ENCODE assay signal across 19 cellular contexts in the genomic region with DNA sequence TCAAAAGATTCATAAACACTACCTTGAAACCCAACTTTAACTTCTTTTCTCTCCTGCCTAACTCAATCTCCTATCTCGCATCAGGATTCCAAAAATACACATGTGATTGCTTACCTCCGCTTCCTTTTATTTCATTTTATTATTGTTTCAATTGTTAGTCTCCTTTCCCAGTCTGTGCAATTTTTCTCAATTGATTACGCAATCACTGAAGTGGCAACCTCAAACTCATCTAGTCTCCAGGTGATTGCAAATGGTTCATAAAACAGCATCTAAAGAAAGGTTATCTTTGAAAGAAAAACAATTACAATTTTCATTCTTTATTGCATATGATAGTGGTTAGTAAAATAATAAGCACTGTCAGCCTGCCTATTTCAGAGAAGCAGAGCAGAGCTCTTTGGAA. TPM values are rescaled to one million over a fixed set of nuclear protein-coding genes. Genes with fewer than 3 reads are reported as not detected.
DNase-seq lines count a peak whose midpoint lies in the region; ATAC-seq, FAIRE-seq and TF ChIP-seq lines count a peak whose summit lies in the region.
"Had no signal": no experiment of that assay in that cellular context is flagged by ENCODE, and none has a peak within 500 bp of the region (broad histone marks: within the 10 kb centered on the region; RNA-seq: fewer than 3 reads in every experiment).

No MANE protein-coding gene starts in this region.

- H2BK120ac ChIP-seq in H1 (replicated peaks; ENCODE audit: low read depth, low read length) = no peak overlapping the region

- H3K14ac ChIP-seq in H1 (ENCODE audit: insufficient read length) = no peak overlapping the region

- no peak overlapping the region for H2AK5ac ChIP-seq in H1 (ENCODE audit: low read depth, low read length)

- no peak overlapping the region for H4K5ac ChIP-seq in H1 (ENCODE audit: insufficient read length, low read depth, low read length)

- 9% methylated on average over 3 of the region's 3 CpGs for WGBS in A549 (ENCODE audit: missing lambda C conversion rate)
- 78% methylated on average over 3 of the region's 3 CpGs; no CpG with 5 or more reads in 1 of the 2 experiments for WGBS in H1 (ENCODE audit: extremely low coverage in 1 of 2, insufficient coverage in 1 of 2, insufficient read length in 1 of 2, insufficient replicate concordance in 2 of 2, low coverage in 1 of 2, low lambda C conversion rate in 2 of 2, missing lambda C conversion rate in 1 of 2), 2 experiments

- FAIRE-seq in A549 (lab: Jason Lieb, UNC) = no peak
- FAIRE-seq in H1 (lab: Jason Lieb, UNC) = no peak
- FAIRE-seq: GM12891, H54 had no signal

- DNase-seq in A549 (ENCODE audit: low read depth in 1 of 2, low spot score in 1 of 2) (no peak), adipocyte (ENCODE audit: low read depth) (peak; percentile 27), H1 (ENCODE audit: low read depth in 1 of 2, low spot score in 2 of 2) (no peak), posterior cingulate gyrus (no peak), NCI-H128 (lab: John Stamatoyannopoulos, UW; ENCODE audit: unreplicated experiment) (no peak), HCEC 1CT (no peak)
- DNase-seq: 8988T; C1 segment of cervical spinal cord; Calu3; CD4-positive, alpha-beta memory T cell; COR-L47; DMS53; DMS79 treated with DMSO at 0.1 percent for 48 hours; GF-D8; GM23248 had no signal

- H2BK20ac ChIP-seq in H1 (ENCODE audit: low read length) = no peak overlapping the region

- H4K8ac ChIP-seq in H1 (ENCODE audit: extremely low read depth, insufficient read depth, low read length) = no peak overlapping the region

- ATAC-seq in A549 = no peak

- H3K27ac ChIP-seq in A549 (no peak overlapping the region), H1 (ENCODE audit: low read depth, low read length) (no peak overlapping the region)
- H3K27ac ChIP-seq: GM23248 had no signal

- H3K4me1 ChIP-seq in A549 = no peaks in the 10 kb centered on the region
- no peaks in the 10 kb centered on the region for H3K4me1 ChIP-seq in adipocyte (ENCODE audit: control insufficient read depth, insufficient read depth, low read length)
- H3K4me1 ChIP-seq in H1 (replicated peaks in 1 of 4; ENCODE audit: control insufficient read depth in 3 of 4, insufficient read depth in 4 of 4, low read length in 3 of 4) = no peaks in the 10 kb centered on the region
- H3K4me1 ChIP-seq: HAP-1 had no signal

- H3K79me2 ChIP-seq in H1 (ENCODE audit: control insufficient read depth in 1 of 2, insufficient read depth in 2 of 2, low read length in 2 of 2) = no peaks in the 10 kb centered on the region

- no peak for TF ChIP-seq POLR2A in A549 (IDR thresholded peaks at IDR 0.05; ENCODE audit: low read length)
- TF ChIP-seq POLR2A in H1 (IDR thresholded peaks at IDR 0.05; ENCODE audit: control extremely low read depth in 1 of 2, low read depth in 2 of 2, low read length in 2 of 2) = no peak

- H3K4me3 ChIP-seq in A549 = no peak overlapping the region
- no peak overlapping the region for H3K4me3 ChIP-seq in adipocyte (ENCODE audit: low read length)
- H3K4me3 ChIP-seq in H1 (ENCODE audit: extremely low read depth in 1 of 4, insufficient read depth in 2 of 4, low read depth in 3 of 4, low read length in 4 of 4) = no peak overlapping the region
- H3K4me3 ChIP-seq: GM23248, HAP-1 had no signal

- no peak overlapping the region for H3K23ac ChIP-seq in H1 (ENCODE audit: insufficient read length)

- CTCF ChIA-PET in A549 (lab: Yijun Ruan, JAX) (no interaction called here), H1 (lab: Charles Lee; ENCODE audit: partially characterized antibody) (no interaction called here)

- H3K9ac ChIP-seq in adipocyte (ENCODE audit: low read length) = no peak overlapping the region
- no peak overlapping the region for H3K9ac ChIP-seq in H1 (replicated peaks in 1 of 4; ENCODE audit: extremely low read depth in 1 of 4, low read depth in 3 of 4, low read length in 3 of 4)
- H3K9ac ChIP-seq: GM23248 had no signal

- H3K56ac ChIP-seq in H1 (replicated peaks; ENCODE audit: insufficient read length, low read depth, low read length) = no peak overlapping the region

- no peaks in the 10 kb centered on the region for H4K20me1 ChIP-seq in H1 (replicated peaks in 1 of 2; ENCODE audit: control insufficient read depth in 1 of 2, insufficient read depth in 2 of 2, low read length in 2 of 2)

- no peak overlapping the region for H2AFZ ChIP-seq in H1 (ENCODE audit: low read length)
- H2AFZ ChIP-seq: GM23248 had no signal

- no peak overlapping the region for H2BK5ac ChIP-seq in H1 (ENCODE audit: low read depth, low read length)

- H2BK15ac ChIP-seq in H1 (ENCODE audit: low read length) = no peak overlapping the region

- H3K9me3 ChIP-seq in A549 (no peaks in the 10 kb centered on the region), adipocyte (ENCODE audit: control insufficient read depth, low read length) (no peaks in the 10 kb centered on the region), H1 (ENCODE audit: insufficient read depth in 2 of 2, low read depth in 1 of 2, low read length in 1 of 2) (no peaks in the 10 kb centered on the region)
- H3K9me3 ChIP-seq: HAP-1 had no signal

- H3K36me3 ChIP-seq in adipocyte (ENCODE audit: control insufficient read depth, insufficient read depth, low read length, severe bottlenecking) (no peaks in the 10 kb centered on the region), H1 (ENCODE audit: control insufficient read depth in 2 of 4, insufficient read depth in 4 of 4, low read length in 3 of 4) (no peaks in the 10 kb centered on the region)
- H3K36me3 ChIP-seq: HAP-1 had no signal

- intact Hi-C loops in posterior cingulate gyrus (cut with DNase I) = no loop called here

- H3K4me2 ChIP-seq in A549 = no peak overlapping the region
- H3K4me2 ChIP-seq in H1 (ENCODE audit: insufficient read depth in 1 of 2, low read depth in 2 of 2, low read length in 2 of 2) = no peak overlapping the region

- no peaks in the 10 kb centered on the region for H3K79me1 ChIP-seq in H1 (ENCODE audit: low read depth, low read length)

- no peak overlapping the region for H3K4ac ChIP-seq in H1 (replicated peaks; ENCODE audit: insufficient read length, low read depth, low read length)

- POLR2A ChIA-PET in A549 (lab: Yijun Ruan, JAX) (no interaction called here), H1 (lab: Charles Lee; ENCODE audit: partially characterized antibody) (interaction anchor here (0.7 kb wide), 1 partner anchor 1227 kb away, joined by 3 read pairs; no protein-coding TSS in a partner anchor)

- H2BK12ac ChIP-seq in H1 (ENCODE audit: low read depth, low read length) = no peak overlapping the region

- H4K91ac ChIP-seq in H1 (replicated peaks; ENCODE audit: insufficient read length, low read length) = no peak overlapping the region

- no peak for TF ChIP-seq RAD21 in A549 (conservative IDR thresholded peaks at IDR 0.05 in 1 of 2, IDR thresholded peaks at IDR 0.05 in 1 of 2)
- TF ChIP-seq RAD21 in Ishikawa (IDR thresholded peaks at IDR 0.05; ENCODE audit: low read depth) = no peak
- no peak for TF ChIP-seq RAD21 in H1 (IDR thresholded peaks at IDR 0.05 in 1 of 2, conservative IDR thresholded peaks at IDR 0.05 in 1 of 2; ENCODE audit: low read depth in 2 of 2, low read length in 2 of 2)

- H3K18ac ChIP-seq in H1 (ENCODE audit: extremely low read depth, low read length) = no peak overlapping the region

- H3K27me3 ChIP-seq in adipocyte (replicated peaks; ENCODE audit: control insufficient read depth, insufficient read depth, low read length) = no peaks in the 10 kb centered on the region
- no peaks in the 10 kb centered on the region for H3K27me3 ChIP-seq in H1 (replicated peaks in 1 of 4; ENCODE audit: control insufficient read depth in 3 of 4, extremely low read depth in 1 of 4, insufficient read depth in 3 of 4, low read length in 3 of 4)

- no peaks in the 10 kb centered on the region for H3K23me2 ChIP-seq in H1 (ENCODE audit: low read depth, low read length)

- no peak for TF ChIP-seq EP300 in A549 (IDR thresholded peaks at IDR 0.05)
- TF ChIP-seq EP300 in Ishikawa (IDR thresholded peaks at IDR 0.05; ENCODE audit: borderline replicate concordance) = no peak
- no peak for TF ChIP-seq EP300 in H1 (IDR thresholded peaks at IDR 0.05; ENCODE audit: borderline replicate concordance in 1 of 2, low read depth in 2 of 2, low read length in 2 of 2)

- TF ChIP-seq CTCF in A549 (IDR thresholded peaks at IDR 0.05) (no peak), H1 (IDR thresholded peaks at IDR 0.05; ENCODE audit: control extremely low read depth in 1 of 3, insufficient read depth in 1 of 3, low read depth in 1 of 3, low read length in 3 of 3) (no peak)

TF ChIP-seq in Ishikawa, 13 proteins besides CTCF, POLR2A, EP300 and RAD21:
- TF ChIP-seq MAX (IDR thresholded peaks at IDR 0.05) (no peak), YY1 (IDR thresholded peaks at IDR 0.05; ENCODE audit: low read depth) (no peak), CEBPB (IDR thresholded peaks at IDR 0.05) (peak; percentile 75)
TF ChIP-seq in Ishikawa: peak in this region for 1.

TF ChIP-seq in H1, 55 proteins besides CTCF, POLR2A, EP300 and RAD21:
- TF ChIP-seq KDM5A (IDR thresholded peaks at IDR 0.05; ENCODE audit: low read length) (no peak), SP1 (IDR thresholded peaks at IDR 0.05; ENCODE audit: low read depth, low read length) (no peak), POLR2AphosphoS5 (IDR thresholded peaks at IDR 0.05; ENCODE audit: low read depth, low read length) (no peak), CBX8 (IDR thresholded peaks at IDR 0.05; ENCODE audit: borderline replicate concordance, low read depth, low read length) (no peak), CHD1 (IDR thresholded peaks at IDR 0.05; ENCODE audit: low read depth, low read length) (no peak), SIX5 (IDR thresholded peaks at IDR 0.05; ENCODE audit: low read depth, low read length) (no peak), CEBPB (IDR thresholded peaks at IDR 0.05; ENCODE audit: low read depth, low read length) (peak; percentile 97)

RNA-seq across cellular contexts. Expression of gene CHRM2, which starts 45.6 kb away (rescaled TPM):
- polyA plus RNA-seq in A549 (2011; rRNA removed) (not detected in 2 replicates), A549 (2017; fragmentation: RNase III; extraction: RNeasy Plus Mini Kit Qiagen cat#74134 plus additional on column Dnase treatment) (not detected in 3 replicates), H1 (2011; rRNA removed) (0.20 and 0.32 TPM in 2 replicates)
- not detected in 2 replicates for polyA plus RNA-seq in A549 (2012; cell fraction: cytosol; rRNA removed)
- polyA plus RNA-seq in A549 (2012; cell fraction: nucleus; rRNA removed) = not detected in 2 replicates
- polyA minus RNA-seq in A549 (2011; rRNA and poly(A)+ RNA removed) = not detected in 2 replicates
- total RNA-seq in H1 (2021; fragmentation: NEBNext Ultra II Directional; extraction: Animal tissue kit (Norgen Biotek cat#: 25700)) = 0.17 and 0.33 TPM in 2 replicates
- 0.10 TPM for polyA plus RNA-seq in H1 (2011; cell fraction: cytosol; rRNA removed)
- polyA plus RNA-seq in H1 (2011; cell fraction: nucleus; rRNA removed) = 0.43 TPM
- 0.05 to 0.19 TPM (median 0.12 TPM) in 3 of 4 replicates, not detected in the other for polyA plus RNA-seq in H1 (2012, experiment 1 of 2)
- polyA plus RNA-seq in H1 (2012, experiment 2 of 2) = 0.07 TPM
- polyA plus RNA-seq in H1 (2013, experiment 1 of 2) = 0.08 TPM
- 0.07 TPM for polyA plus RNA-seq in H1 (2013, experiment 2 of 2)
- polyA minus RNA-seq in H1 (2011; rRNA and poly(A)+ RNA removed) = 0.25 and 0.49 TPM in 2 replicates
- not detected for polyA minus RNA-seq in H1 (2011; cell fraction: cytosol; rRNA and poly(A)+ RNA removed)
- polyA minus RNA-seq in H1 (2011; cell fraction: nucleus; rRNA and poly(A)+ RNA removed) = 1.6 TPM
- total RNA-seq: Calu3; CD4-positive, alpha-beta memory T cell had no signal
- polyA plus RNA-seq: CD4-positive, alpha-beta memory T cell had no signal

Comparison
In these comparisons a context has a peak if more than half of its experiments do, and no peak if none do; other contexts are left out.
1. Of the 18 proteins assayed by ChIP-seq in both H1 and A549: peak only in H1: none; only in A549: none; in both: CEBPB; in neither: 17.